In the genomic region with DNA sequence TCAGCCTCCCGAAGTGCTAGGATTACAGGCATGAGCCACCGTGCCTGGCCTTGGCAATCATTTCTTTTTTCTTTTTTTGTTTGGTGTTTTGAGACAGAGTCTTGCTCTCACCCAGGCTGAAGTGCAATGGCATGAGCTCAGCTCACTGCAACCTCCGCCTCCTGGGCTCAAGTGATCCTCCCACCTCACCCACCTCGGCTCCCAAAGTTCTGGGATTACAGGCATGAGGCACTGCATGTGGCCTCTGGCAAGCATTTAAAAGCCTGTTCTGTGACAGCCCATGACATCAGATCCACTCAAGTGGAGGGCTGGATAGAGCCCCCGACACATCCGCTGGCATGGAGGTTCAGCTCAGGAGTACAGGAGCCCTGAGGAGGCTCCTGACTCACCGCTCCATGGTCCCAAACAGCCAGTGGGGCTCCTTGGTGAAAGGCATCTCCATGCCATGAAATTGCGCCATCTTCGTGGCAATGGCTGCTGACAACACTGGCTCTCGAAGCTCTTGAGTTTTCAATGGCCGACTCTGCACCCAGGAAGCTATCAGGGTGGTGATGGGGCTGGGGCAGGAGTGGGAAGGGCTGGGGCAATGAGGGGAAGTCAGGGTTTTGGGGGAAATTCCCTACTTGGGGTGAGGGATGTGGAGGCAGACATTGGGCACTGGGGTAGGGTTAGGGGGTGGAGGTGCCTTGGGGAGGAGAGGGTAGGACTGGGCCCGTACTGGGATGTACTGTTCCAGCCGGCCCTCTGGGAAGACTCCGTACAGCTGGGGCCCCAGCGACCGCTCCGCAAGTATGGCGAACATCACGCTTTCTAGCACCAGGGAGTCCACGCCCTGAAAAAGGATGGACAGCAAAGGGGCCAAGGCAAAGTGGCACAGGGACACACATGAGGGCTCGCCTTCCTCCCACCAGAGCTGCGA, we compare ENCODE assay signal across 8 cellular contexts. TPM values are rescaled to one million over a fixed set of nuclear protein-coding genes. Genes with fewer than 3 reads are reported as not detected.
A peak's percentile ranks its signal among the peaks of the same experiment; 100 is the strongest.
DNase-seq lines count a peak whose midpoint lies in the region; ATAC-seq, FAIRE-seq and TF ChIP-seq lines count a peak whose summit lies in the region.

No MANE protein-coding gene starts in this region.

- DNase-seq in CD14-positive monocyte (ENCODE audit: low spot score) (no peak), NT2/D1 (ENCODE audit: low read depth, low spot score) (no peak), H1 (ENCODE audit: low read depth in 1 of 2, low spot score in 2 of 2) (no peak), neural progenitor cell (ENCODE audit: low spot score) (no peak), NCI-H146 (lab: John Stamatoyannopoulos, UW) (no peak), LoVo (ENCODE audit: low spot score) (no peak), NK-92 (lab: John Stamatoyannopoulos, UW; ENCODE audit: unreplicated experiment) (no peak)

- H3K4me1 Mint-ChIP-seq in CD14-positive monocyte = peaks cover 40% of the 10 kb centered on the region
- peaks cover 6% of the 10 kb centered on the region for H3K4me1 Mint-ChIP-seq in neural progenitor cell

- H3K36me3 Mint-ChIP-seq in CD14-positive monocyte (peaks cover 30 to 40% of the 10 kb centered on the region in 2 donors), neural progenitor cell (peaks cover 5% of the 10 kb centered on the region)

- TF ChIP-seq EP300 in H1 (IDR thresholded peaks at IDR 0.05; ENCODE audit: borderline replicate concordance in 1 of 2, low read depth in 2 of 2, low read length in 2 of 2) = no peak

- H3K27ac ChIP-seq in H1 (ENCODE audit: low read depth, low read length) (no peak overlapping the region), neural progenitor cell (no peak overlapping the region)

- peak overlapping the region; percentile 68 to 96 for H3K4me2 ChIP-seq in H1 (ENCODE audit: insufficient read depth in 1 of 2, low read depth in 2 of 2, low read length in 2 of 2)
- H3K4me2 ChIP-seq in neural progenitor cell = peak overlapping the region; percentile 94

- intact Hi-C loops in CD14-positive monocyte (cut with micrococcal nuclease) = loop anchor here (5.0 kb wide), 4 partner anchors 34 to 74 kb away; partner anchors contain the start of genes SCO2 (in 2 of the 2), ARSA (in 1 of the 2), KLHDC7B (in 1 of the 2) and LMF2 (in 1 of the 2)

- no peak overlapping the region for H2BK15ac ChIP-seq in H1 (ENCODE audit: low read length)

- H3K9ac ChIP-seq in NT2/D1 (ENCODE audit: insufficient read length, low read depth) (peak overlapping the region; percentile 93), H1 (replicated peaks in 1 of 4; ENCODE audit: extremely low read depth in 1 of 4, low read depth in 3 of 4, low read length in 3 of 4) (peak overlapping the region in 3 of 4 experiments; percentile 64 to 75 (median 67); a peak in 5 of 7 replicates), neural progenitor cell (peak overlapping the region; percentile 75)

- H2BK120ac ChIP-seq in H1 (replicated peaks; ENCODE audit: low read depth, low read length) = no peak overlapping the region

- H3K4me3 ChIP-seq in NT2/D1 (ENCODE audit: insufficient read length, low read depth) = peak overlapping the region; percentile 72
- peak overlapping the region; percentile 65 to 78 (median 73) for H3K4me3 ChIP-seq in H1 (ENCODE audit: extremely low read depth in 1 of 4, insufficient read depth in 2 of 4, low read depth in 3 of 4, low read length in 4 of 4)
- H3K4me3 ChIP-seq in neural progenitor cell = peak overlapping the region; percentile 72

- peaks cover 19% of the 10 kb centered on the region for H3F3A ChIP-seq in neural progenitor cell (ENCODE audit: low read depth)

- no peak overlapping the region for H3K18ac ChIP-seq in H1 (ENCODE audit: extremely low read depth, low read length)

- H3K36me3 ChIP-seq in NT2/D1 (ENCODE audit: insufficient read depth, insufficient read length, low read length) = peaks cover 39% of the 10 kb centered on the region
- peaks cover 0 to 13% (median 4%) of the 10 kb centered on the region in 4 experiments; a peak in 5 of 8 replicates for H3K36me3 ChIP-seq in H1 (ENCODE audit: control insufficient read depth in 2 of 4, insufficient read depth in 4 of 4, low read length in 3 of 4)
- no peaks in the 10 kb centered on the region for H3K36me3 ChIP-seq in neural progenitor cell

- H4K91ac ChIP-seq in H1 (replicated peaks; ENCODE audit: insufficient read length, low read length) = no peak overlapping the region

- H3K9me3 Mint-ChIP-seq in CD14-positive monocyte (no peaks in the 10 kb centered on the region), neural progenitor cell (no peaks in the 10 kb centered on the region)

- H3K4me1 ChIP-seq in NT2/D1 (ENCODE audit: insufficient read depth, insufficient read length) = peaks cover 4% of the 10 kb centered on the region
- H3K4me1 ChIP-seq in H1 (replicated peaks in 1 of 4; ENCODE audit: control insufficient read depth in 3 of 4, insufficient read depth in 4 of 4, low read length in 3 of 4) = peaks cover 4 to 15% (median 7%) of the 10 kb centered on the region in 4 experiments
- peaks cover 4% of the 10 kb centered on the region for H3K4me1 ChIP-seq in neural progenitor cell

- H2BK5ac ChIP-seq in H1 (ENCODE audit: low read depth, low read length) = no peak overlapping the region

- H3K4me3 Mint-ChIP-seq in CD14-positive monocyte = peak overlapping the region; percentile 78 to 81
- peak overlapping the region; percentile 94 for H3K4me3 Mint-ChIP-seq in neural progenitor cell

- H3K23ac ChIP-seq in H1 (ENCODE audit: insufficient read length) = no peak overlapping the region

- no peak for FAIRE-seq in H1 (lab: Jason Lieb, UNC)

- H3K79me1 ChIP-seq in H1 (ENCODE audit: low read depth, low read length) = peaks cover 7% of the 10 kb centered on the region; the same call in 1 of the 2 replicates

- H3K14ac ChIP-seq in H1 (ENCODE audit: insufficient read length) = no peak overlapping the region

- H2AFZ ChIP-seq in H1 (ENCODE audit: low read length) = no peak overlapping the region
- no peak overlapping the region for H2AFZ ChIP-seq in neural progenitor cell (replicated peaks)

- WGBS in H1 (ENCODE audit: extremely low coverage in 1 of 2, insufficient coverage in 1 of 2, insufficient read length in 1 of 2, insufficient replicate concordance in 2 of 2, low coverage in 1 of 2, low lambda C conversion rate in 2 of 2, missing lambda C conversion rate in 1 of 2), 2 experiments = 91% methylated on average over 21 of the region's 22 CpGs; no CpG with 5 or more reads in 1 of the 2 experiments

- TF ChIP-seq RAD21 in H1 (IDR thresholded peaks at IDR 0.05 in 1 of 2, conservative IDR thresholded peaks at IDR 0.05 in 1 of 2; ENCODE audit: low read depth in 2 of 2, low read length in 2 of 2) = no peak

- peak overlapping the region; percentile 49 to 89 (median 79) for H3K27ac Mint-ChIP-seq in CD14-positive monocyte
- H3K27ac Mint-ChIP-seq in neural progenitor cell = no peak overlapping the region

- H2BK12ac ChIP-seq in H1 (ENCODE audit: low read depth, low read length) = no peak overlapping the region

- POLR2A ChIA-PET in H1 (lab: Charles Lee; ENCODE audit: partially characterized antibody) = interaction anchor here (1.1 to 2.6 kb wide), 3 partner anchors 9 to 18 kb away, joined by 4 to 15 read pairs (median 10); partner anchors contain the start of gene SYCE3

- TF ChIP-seq CTCF in CD14-positive monocyte (IDR thresholded peaks at IDR 0.05) = no peak
- TF ChIP-seq CTCF in H1 (IDR thresholded peaks at IDR 0.05; ENCODE audit: control extremely low read depth in 1 of 3, insufficient read depth in 1 of 3, low read depth in 1 of 3, low read length in 3 of 3) = no peak
- TF ChIP-seq CTCF in neural progenitor cell (IDR thresholded peaks at IDR 0.05) = no peak

- H3K27me3 Mint-ChIP-seq in CD14-positive monocyte (ENCODE audit: low read depth in 3 of 3) (peaks cover 6 to 12% (median 12%) of the 10 kb centered on the region in 3 donors), neural progenitor cell (ENCODE audit: insufficient read depth, low read depth) (peaks cover 7% of the 10 kb centered on the region)

- peaks cover 0 to 3% of the 10 kb centered on the region in 2 experiments for H4K20me1 ChIP-seq in H1 (replicated peaks in 1 of 2; ENCODE audit: control insufficient read depth in 1 of 2, insufficient read depth in 2 of 2, low read length in 2 of 2)
- no peaks in the 10 kb centered on the region for H4K20me1 ChIP-seq in neural progenitor cell (ENCODE audit: low read depth)

- peak overlapping the region; percentile 12 for H3K4ac ChIP-seq in H1 (replicated peaks; ENCODE audit: insufficient read length, low read depth, low read length)

- no peak for TF ChIP-seq POLR2A in H1 (IDR thresholded peaks at IDR 0.05; ENCODE audit: control extremely low read depth in 1 of 2, low read depth in 2 of 2, low read length in 2 of 2)

- H3K23me2 ChIP-seq in H1 (ENCODE audit: low read depth, low read length) = peaks cover 10% of the 10 kb centered on the region; the same call in 1 of the 2 replicates

- H3K56ac ChIP-seq in H1 (replicated peaks; ENCODE audit: insufficient read length, low read depth, low read length) = no peak overlapping the region

- ATAC-seq in GM18867 (IDR thresholded peaks at IDR 0.05; ENCODE audit: unreplicated experiment) = no peak

- H3K79me2 ChIP-seq in H1 (ENCODE audit: control insufficient read depth in 1 of 2, insufficient read depth in 2 of 2, low read length in 2 of 2) (peaks cover 0 to 7% of the 10 kb centered on the region in 2 experiments; a peak in 1 of 4 replicates), neural progenitor cell (ENCODE audit: low read depth) (peaks cover 12% of the 10 kb centered on the region)

- no peak overlapping the region for H2AK5ac ChIP-seq in H1 (ENCODE audit: low read depth, low read length)

- no peak overlapping the region for H2BK20ac ChIP-seq in H1 (ENCODE audit: low read length)

- H4K5ac ChIP-seq in H1 (ENCODE audit: insufficient read length, low read depth, low read length) = peak overlapping the region; percentile 75

- H3K27me3 ChIP-seq in NT2/D1 (ENCODE audit: insufficient read depth, insufficient read length) = no peaks in the 10 kb centered on the region
- H3K27me3 ChIP-seq in H1 (replicated peaks in 1 of 4; ENCODE audit: control insufficient read depth in 3 of 4, extremely low read depth in 1 of 4, insufficient read depth in 3 of 4, low read length in 3 of 4) = no peaks in the 10 kb centered on the region
- H3K27me3 ChIP-seq in neural progenitor cell = no peaks in the 10 kb centered on the region

- no peaks in the 10 kb centered on the region for H3K9me3 ChIP-seq in NT2/D1 (ENCODE audit: insufficient read depth, low read length)
- no peaks in the 10 kb centered on the region for H3K9me3 ChIP-seq in H1 (ENCODE audit: insufficient read depth in 2 of 2, low read depth in 1 of 2, low read length in 1 of 2)
- H3K9me3 ChIP-seq in neural progenitor cell (ENCODE audit: low read depth) = no peaks in the 10 kb centered on the region

- CTCF ChIA-PET in H1 (lab: Charles Lee; ENCODE audit: partially characterized antibody) = interaction anchor here (0.7 to 1.1 kb wide), 3 partner anchors 37 to 109 kb away, joined by 3 to 5 read pairs (median 4); no protein-coding TSS in a partner anchor

- peak overlapping the region; percentile 82; the same call in 1 of the 2 replicates for H4K8ac ChIP-seq in H1 (ENCODE audit: extremely low read depth, insufficient read depth, low read length)

RNA-seq across cellular contexts. Expression of gene CHKB, which starts 1.4 kb away (rescaled TPM):
- polyA plus RNA-seq in CD14-positive monocyte (10 to 100 TPM; 29.1 to 31.3 TPM), H1 (2011; rRNA removed) (27.9 and 28.4 TPM in 2 replicates)
- 42.2 and 51.8 TPM in 2 replicates for total RNA-seq in H1 (2021; fragmentation: NEBNext Ultra II Directional; extraction: Animal tissue kit (Norgen Biotek cat#: 25700))
- polyA plus RNA-seq in H1 (2011; cell fraction: cytosol; rRNA removed) = 45.6 TPM
- 170 TPM for polyA plus RNA-seq in H1 (2011; cell fraction: nucleus; rRNA removed)
- 46.9 to 53.6 TPM (median 51.5 TPM) in 4 replicates for polyA plus RNA-seq in H1 (2012, experiment 1 of 2)
- polyA plus RNA-seq in H1 (2012, experiment 2 of 2) = 38.3 TPM
- polyA plus RNA-seq in H1 (2013, experiment 1 of 2) = 42.5 TPM
- 37.9 TPM for polyA plus RNA-seq in H1 (2013, experiment 2 of 2)
- 18.4 and 19.3 TPM in 2 replicates for polyA minus RNA-seq in H1 (2011; rRNA and poly(A)+ RNA removed)
- polyA minus RNA-seq in H1 (2011; cell fraction: cytosol; rRNA and poly(A)+ RNA removed) = 15.9 TPM
- 35.6 TPM for polyA minus RNA-seq in H1 (2011; cell fraction: nucleus; rRNA and poly(A)+ RNA removed)
- total RNA-seq in neural progenitor cell (ENCODE audit: low replicate concordance) = 67.4 and 93.9 TPM in 2 replicates

RNA-seq across cellular contexts. Expression of gene CPT1B, which starts 3.1 kb away (rescaled TPM):
- polyA plus RNA-seq in CD14-positive monocyte (under 1 TPM in 1 of 2 donors, not detected in 1; 0.18 TPM), H1 (2011; rRNA removed) (34.2 and 47.7 TPM in 2 replicates)
- total RNA-seq in H1 (2021; fragmentation: NEBNext Ultra II Directional; extraction: Animal tissue kit (Norgen Biotek cat#: 25700)) = 33.1 and 36.2 TPM in 2 replicates
- polyA plus RNA-seq in H1 (2011; cell fraction: cytosol; rRNA removed) = 48.0 TPM
- polyA plus RNA-seq in H1 (2011; cell fraction: nucleus; rRNA removed) = 378 TPM
- polyA plus RNA-seq in H1 (2012, experiment 1 of 2) = 46.3 to 71.2 TPM (median 63.2 TPM) in 4 replicates
- polyA plus RNA-seq in H1 (2012, experiment 2 of 2) = 31.6 TPM
- polyA plus RNA-seq in H1 (2013, experiment 1 of 2) = 15.9 TPM
- polyA plus RNA-seq in H1 (2013, experiment 2 of 2) = 15.5 TPM
- 20.9 and 22.0 TPM in 2 replicates for polyA minus RNA-seq in H1 (2011; rRNA and poly(A)+ RNA removed)
- polyA minus RNA-seq in H1 (2011; cell fraction: cytosol; rRNA and poly(A)+ RNA removed) = 12.0 TPM
- polyA minus RNA-seq in H1 (2011; cell fraction: nucleus; rRNA and poly(A)+ RNA removed) = 46.3 TPM
- 33.9 and 49.6 TPM in 2 replicates for total RNA-seq in neural progenitor cell (ENCODE audit: low replicate concordance)

RNA-seq across cellular contexts. Expression of gene SYCE3, which starts 18.6 kb away (rescaled TPM):
- polyA plus RNA-seq in CD14-positive monocyte (1 to 10 TPM in 1 of 2 donors, not detected in 1; 1.9 TPM), H1 (2011; rRNA removed) (1.9 and 2.9 TPM in 2 replicates)
- not detected in 2 replicates for total RNA-seq in H1 (2021; fragmentation: NEBNext Ultra II Directional; extraction: Animal tissue kit (Norgen Biotek cat#: 25700))
- polyA plus RNA-seq in H1 (2011; cell fraction: cytosol; rRNA removed) = 5.7 TPM
- 0.41 TPM for polyA plus RNA-seq in H1 (2011; cell fraction: nucleus; rRNA removed)
- 1.2 to 2.5 TPM (median 1.6 TPM) in 4 replicates for polyA plus RNA-seq in H1 (2012, experiment 1 of 2)
- not detected for polyA plus RNA-seq in H1 (2012, experiment 2 of 2)
- polyA plus RNA-seq in H1 (2013, experiment 1 of 2) = 0.91 TPM
- 0.77 TPM for polyA plus RNA-seq in H1 (2013, experiment 2 of 2)
- polyA minus RNA-seq in H1 (2011; rRNA and poly(A)+ RNA removed) = not detected in 2 replicates
- not detected for polyA minus RNA-seq in H1 (2011; cell fraction: cytosol; rRNA and poly(A)+ RNA removed)
- not detected for polyA minus RNA-seq in H1 (2011; cell fraction: nucleus; rRNA and poly(A)+ RNA removed)
- 2.8 TPM in 1 of 2 replicates, not detected in the other for total RNA-seq in neural progenitor cell (ENCODE audit: low replicate concordance)

RNA-seq across cellular contexts. Expression of gene MAPK8IP2, which starts 19.3 kb away (rescaled TPM):
- not detected for polyA plus RNA-seq in CD14-positive monocyte
- total RNA-seq in H1 (2021; fragmentation: NEBNext Ultra II Directional; extraction: Animal tissue kit (Norgen Biotek cat#: 25700)) = 5.5 and 6.7 TPM in 2 replicates
- polyA plus RNA-seq in H1 (2011; rRNA removed) = 1.5 and 1.7 TPM in 2 replicates
- polyA plus RNA-seq in H1 (2011; cell fraction: cytosol; rRNA removed) = 1.2 TPM
- 2.4 TPM for polyA plus RNA-seq in H1 (2011; cell fraction: nucleus; rRNA removed)
- polyA plus RNA-seq in H1 (2012, experiment 1 of 2) = 1.9 to 2.6 TPM (median 2.4 TPM) in 4 replicates
- 2.3 TPM for polyA plus RNA-seq in H1 (2012, experiment 2 of 2)
- 2.5 TPM for polyA plus RNA-seq in H1 (2013, experiment 1 of 2)
- polyA plus RNA-seq in H1 (2013, experiment 2 of 2) = 2.9 TPM
- 0.44 and 0.83 TPM in 2 replicates for polyA minus RNA-seq in H1 (2011; rRNA and poly(A)+ RNA removed)
- 1.4 TPM for polyA minus RNA-seq in H1 (2011; cell fraction: cytosol; rRNA and poly(A)+ RNA removed)
- 1.00 TPM for polyA minus RNA-seq in H1 (2011; cell fraction: nucleus; rRNA and poly(A)+ RNA removed)
- total RNA-seq in neural progenitor cell (ENCODE audit: low replicate concordance) = 0.74 TPM in 1 of 2 replicates, not detected in the other

RNA-seq across cellular contexts. Expression of gene KLHDC7B, which starts 35.6 kb away (rescaled TPM):
- polyA plus RNA-seq in CD14-positive monocyte (1 to 10 TPM in 1 of 2 donors, under 1 TPM in 1; 0.88 to 4.3 TPM), H1 (2011; rRNA removed) (not detected in 2 replicates)
- total RNA-seq in H1 (2021; fragmentation: NEBNext Ultra II Directional; extraction: Animal tissue kit (Norgen Biotek cat#: 25700)) = not detected in 2 replicates
- not detected for polyA plus RNA-seq in H1 (2011; cell fraction: cytosol; rRNA removed)
- not detected for polyA plus RNA-seq in H1 (2011; cell fraction: nucleus; rRNA removed)
- polyA plus RNA-seq in H1 (2012, experiment 1 of 2) = not detected in 4 replicates
- not detected for polyA plus RNA-seq in H1 (2012, experiment 2 of 2)
- not detected for polyA plus RNA-seq in H1 (2013, experiment 1 of 2)
- polyA plus RNA-seq in H1 (2013, experiment 2 of 2) = not detected
- polyA minus RNA-seq in H1 (2011; rRNA and poly(A)+ RNA removed) = not detected in 2 replicates
- not detected for polyA minus RNA-seq in H1 (2011; cell fraction: cytosol; rRNA and poly(A)+ RNA removed)
- polyA minus RNA-seq in H1 (2011; cell fraction: nucleus; rRNA and poly(A)+ RNA removed) = not detected
- total RNA-seq in neural progenitor cell (ENCODE audit: low replicate concordance) = not detected in 2 replicates
